23 cellular contexts compared by ENCODE assay signal in the genomic region with DNA sequence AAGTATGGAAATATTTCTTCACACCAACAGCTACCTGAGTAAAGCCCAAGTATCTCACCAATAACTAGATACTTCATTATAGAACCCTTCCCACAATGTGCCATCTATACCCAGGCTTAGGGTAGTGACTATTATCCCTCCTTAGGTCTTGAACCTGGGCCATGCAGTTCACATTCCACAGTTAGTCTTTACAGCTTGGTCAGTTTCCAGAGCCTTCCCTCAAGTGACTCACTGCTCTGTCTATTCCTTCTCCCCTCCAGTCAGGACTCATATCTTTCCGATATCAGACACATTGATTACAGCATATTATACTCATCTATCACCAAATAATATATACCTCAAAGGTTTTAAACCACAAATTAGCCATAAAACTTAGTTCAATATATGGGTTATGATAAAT.
"Had no signal": no experiment of that assay in that cellular context is flagged by ENCODE, and none has a peak within 500 bp of the region (broad histone marks: within the 10 kb centered on the region; RNA-seq: fewer than 3 reads in every experiment).

No MANE protein-coding gene starts in this region.

- H3K27me3 Mint-ChIP-seq: activated naive CD4-positive, alpha-beta T cell treated with anti-CD3 and anti-CD28 coated beads, Interleukin-2, amount 10 ng/mL, durations not matched to agents 7 days and 5 days had no signal

- H3K27me3 ChIP-seq: cardiac muscle cell, right atrium auricular region, transverse colon, vagina had no signal

- H3K4me1 ChIP-seq: right atrium auricular region had no signal

- H3K27ac Mint-ChIP-seq: activated naive CD4-positive, alpha-beta T cell treated with anti-CD3 and anti-CD28 coated beads, Interleukin-2, amount 10 ng/mL, durations not matched to agents 7 days and 5 days; activated T-helper 2 cell treated with anti-CD3 and anti-CD28 coated beads, Interferon-gamma antibody, Interleukin-2, Interleukin-4, amounts not matched to agents 10 μg/mL and 5 μg/mL and 100 μg/mL, durations not matched to agents 14 hours and 24 hours and 36 hours; T-helper 2 cell treated with Interferon-gamma antibody and Interleukin-4, amounts not matched to agents 5 μg/mL and 100 μg/mL, for 36 hours had no signal

- H3K36me3 ChIP-seq: cardiac muscle cell, right atrium auricular region had no signal

- FAIRE-seq: astrocyte, colon, endometrium had no signal

- H3K4me1 Mint-ChIP-seq: activated naive CD4-positive, alpha-beta T cell treated with anti-CD3 and anti-CD28 coated beads, Interleukin-2, amount 10 ng/mL, durations not matched to agents 7 days and 5 days had no signal

- H3K4me3 Mint-ChIP-seq: activated naive CD4-positive, alpha-beta T cell treated with anti-CD3 and anti-CD28 coated beads, Interleukin-2, amount 10 ng/mL, durations not matched to agents 7 days and 5 days; natural killer cell; T-helper 2 cell treated with Interferon-gamma antibody and Interleukin-4, amounts not matched to agents 5 μg/mL and 100 μg/mL, for 36 hours had no signal

- H3K4me3 ChIP-seq: cardiac muscle cell, right atrium auricular region, skin epidermis, transverse colon, vagina had no signal

- H3K27ac ChIP-seq: right atrium auricular region, skin epidermis, transverse colon, vagina had no signal

- ATAC-seq: activated CD4-positive, CD25-positive, alpha-beta regulatory T cell treated with anti-CD3 and anti-CD28 coated beads, Interleukin-2, amount 50 U/mL, for 24 hours; natural killer cell had no signal

- DNase-seq: activated CD4-positive, alpha-beta T cell treated with anti-CD3 and anti-CD28 coated beads, Interleukin-2, amount 50 U/mL, for 1 hour; activated naive CD4-positive, alpha-beta T cell treated with anti-CD3 and anti-CD28 coated beads, Interleukin-2, amount 10 ng/mL, durations not matched to agents 7 days and 5 days; activated T-cell treated with anti-CD3 and anti-CD28 coated beads for 4 hours; foreskin melanocyte; head of caudate nucleus; kidney glomerular epithelial cell; mesendoderm; natural killer cell; stimulated activated CD4-positive, alpha-beta T cell treated with anti-CD3 and anti-CD28 coated beads, Interleukin-15, amount 100 ng/mL, for 24 hours; stimulated activated CD4-positive, alpha-beta T cell treated with anti-CD3 and anti-CD28 coated beads, Interleukin-4, amount 100 ng/mL, for 24 hours; stimulated activated naive CD4-positive, alpha-beta T cell treated with Interleukin-2 at 50 U/mL for 16 hours; substantia nigra; transverse colon had no signal
